27 cellular contexts compared by ENCODE assay signal in genomic region chr2:173943139-173943538, GRCh38. TPM values are rescaled to one million over a fixed set of nuclear protein-coding genes. Genes with fewer than 3 reads are reported as not detected.
DNase-seq lines count a peak whose midpoint lies in the region; ATAC-seq lines count a peak whose summit lies in the region.
"Had no signal": no experiment of that assay in that cellular context is flagged by ENCODE, and none has a peak within 500 bp of the region (broad histone marks: within the 10 kb centered on the region; RNA-seq: fewer than 3 reads in every experiment).

No MANE protein-coding gene starts in this region.

- no peaks in the 10 kb centered on the region for H3K9me3 Mint-ChIP-seq in activated CD4-positive, alpha-beta T cell treated with anti-CD3 and anti-CD28 coated beads, Interleukin-2, amount 10 ng/mL, durations not matched to agents 24 days and 14 days
- H3K9me3 Mint-ChIP-seq in activated naive CD8-positive, alpha-beta T cell treated with anti-CD3 and anti-CD28 coated beads for 36 hours, result peaks cover 2% of the 10 kb centered on the region
- H3K9me3 Mint-ChIP-seq: activated CD4-positive, alpha-beta memory T cell treated with anti-CD3 and anti-CD28 coated beads, Interleukin-2, amount 10 ng/mL, durations not matched to agents 7 days and 5 days; immature natural killer cell; WTC11 had no signal

- H3K14ac ChIP-seq in trophoblast cell (ENCODE audit: low read length), result no peak overlapping the region

- no peak overlapping the region for H3K27ac ChIP-seq in trophoblast cell (ENCODE audit: low read depth, low read length)
- H3K27ac ChIP-seq: ascending aorta, hepatocyte, neural progenitor cell, RWPE1 had no signal

- H2AFZ ChIP-seq in trophoblast cell (ENCODE audit: insufficient read depth, low read length, poor library complexity), result no peak overlapping the region
- H2AFZ ChIP-seq: hepatocyte, neural progenitor cell had no signal

- H4K91ac ChIP-seq in trophoblast cell (ENCODE audit: low read depth, low read length), result no peak overlapping the region

- H3K27me3 Mint-ChIP-seq in activated CD4-positive, alpha-beta T cell treated with anti-CD3 and anti-CD28 coated beads, Interleukin-2, amount 10 ng/mL, durations not matched to agents 24 days and 14 days, result no peaks in the 10 kb centered on the region
- H3K27me3 Mint-ChIP-seq in activated naive CD8-positive, alpha-beta T cell treated with anti-CD3 and anti-CD28 coated beads for 36 hours, result no peaks in the 10 kb centered on the region
- H3K27me3 Mint-ChIP-seq: activated CD4-positive, alpha-beta memory T cell treated with anti-CD3 and anti-CD28 coated beads, Interleukin-2, amount 10 ng/mL, durations not matched to agents 7 days and 5 days had no signal

- WGBS in trophoblast cell (ENCODE audit: extremely low coverage, insufficient coverage, insufficient read length), result no CpG with 5 or more reads among the region's 3 CpGs

- H3K79me2 ChIP-seq in trophoblast cell (ENCODE audit: control insufficient read depth, insufficient read depth, low read length, poor library complexity), result peaks cover 17% of the 10 kb centered on the region

- H3K4me2 ChIP-seq in trophoblast cell (ENCODE audit: low read length), result no peak overlapping the region
- H3K4me2 ChIP-seq: hepatocyte, neural progenitor cell had no signal

- peaks cover 0 to 4% of the 10 kb centered on the region in 2 experiments for H3K36me3 ChIP-seq in trophoblast cell (ENCODE audit: control insufficient read depth in 1 of 2, insufficient read depth in 2 of 2, low read length in 2 of 2)
- H3K36me3 ChIP-seq: ascending aorta, neural progenitor cell had no signal

- peaks cover 7 to 8% of the 10 kb centered on the region in 2 experiments for H3K4me1 ChIP-seq in trophoblast cell (ENCODE audit: control insufficient read depth in 1 of 2, insufficient read depth in 2 of 2, low read length in 2 of 2)
- H3K4me1 ChIP-seq: neural progenitor cell had no signal

- no peak overlapping the region for H2AK5ac ChIP-seq in trophoblast cell (ENCODE audit: low read length)

- intact Hi-C loops in activated CD4-positive, alpha-beta T cell treated with anti-CD3 and anti-CD28 coated beads, Interleukin-2, amount 10 ng/mL, durations not matched to agents 24 days and 14 days (cut with micrococcal nuclease), result loop anchor here (2.0 to 5.0 kb wide), 2 partner anchors 20 to 36 kb away; no protein-coding TSS in a partner anchor

- no peak overlapping the region for H4K12ac ChIP-seq in trophoblast cell (ENCODE audit: low read depth, low read length)

- no peak overlapping the region for H3K18ac ChIP-seq in trophoblast cell (ENCODE audit: low read length)

- no peak overlapping the region for H3K4me3 Mint-ChIP-seq in activated CD4-positive, alpha-beta T cell treated with anti-CD3 and anti-CD28 coated beads, Interleukin-2, amount 10 ng/mL, durations not matched to agents 24 days and 14 days
- H3K4me3 Mint-ChIP-seq in activated naive CD8-positive, alpha-beta T cell treated with anti-CD3 and anti-CD28 coated beads for 36 hours, result no peak overlapping the region
- H3K4me3 Mint-ChIP-seq: activated CD4-positive, alpha-beta memory T cell treated with anti-CD3 and anti-CD28 coated beads, Interleukin-2, amount 10 ng/mL, durations not matched to agents 7 days and 5 days; neural progenitor cell; WTC11 had no signal

- peak overlapping the region; percentile 38 for H3K27ac Mint-ChIP-seq in activated CD4-positive, alpha-beta T cell treated with anti-CD3 and anti-CD28 coated beads, Interleukin-2, amount 10 ng/mL, durations not matched to agents 24 days and 14 days
- peak overlapping the region; percentile 14 for H3K27ac Mint-ChIP-seq in activated naive CD8-positive, alpha-beta T cell treated with anti-CD3 and anti-CD28 coated beads for 36 hours
- H3K27ac Mint-ChIP-seq: neural progenitor cell, WTC11 had no signal

- no peak for DNase-seq in activated CD4-positive, alpha-beta T cell treated with anti-CD3 and anti-CD28 coated beads, Interleukin-2, amount 10 ng/mL, durations not matched to agents 24 days and 14 days
- DNase-seq in activated CD4-positive, alpha-beta T cell treated with anti-CD3 and anti-CD28 coated beads for 4 hours, result no peak
- DNase-seq in HCEC 1CT (peak; percentile 32), trophoblast cell (peak; percentile 54 to 89), NCI-H187 (lab: John Stamatoyannopoulos, UW) (no peak), DMS53 treated with DMSO at 0.1 percent for 48 hours (lab: John Stamatoyannopoulos, UW; ENCODE audit: unreplicated experiment) (no peak)
- no peak for DNase-seq in activated naive CD8-positive, alpha-beta T cell treated with anti-CD3 and anti-CD28 coated beads for 36 hours
- DNase-seq: activated CD4-positive, alpha-beta memory T cell treated with anti-CD3 and anti-CD28 coated beads, Interleukin-2, amount 10 ng/mL, durations not matched to agents 7 days and 5 days; activated naive CD4-positive, alpha-beta T cell treated with anti-CD3 and anti-CD28 coated beads, Interleukin-2, amount 50 U/mL, for 16 hours; C1 segment of cervical spinal cord; effector CD4-positive, alpha-beta T cell; foreskin melanocyte; H7; immature natural killer cell; MM.1S; NCI-H1436 treated with DMSO at 0.1 percent for 48 hours; NCI-H524; small intestine; stimulated activated CD4-positive, alpha-beta T cell treated with anti-CD3 and anti-CD28 coated beads, Interleukin-4, amount 100 ng/mL, for 1 hour; stimulated activated naive CD4-positive, alpha-beta T cell; T1000 had no signal

- no peaks in the 10 kb centered on the region for H3K27me3 ChIP-seq in trophoblast cell (ENCODE audit: insufficient read depth, low read length)
- H3K27me3 ChIP-seq: ascending aorta, hepatocyte, neural progenitor cell had no signal

- no peak overlapping the region for H2BK12ac ChIP-seq in trophoblast cell (ENCODE audit: low read length)

- H2BK5ac ChIP-seq in trophoblast cell (ENCODE audit: low read depth, low read length, poor library complexity), result no peak overlapping the region

- H3K79me1 ChIP-seq in trophoblast cell (ENCODE audit: low read length), result peaks cover 3% of the 10 kb centered on the region

- peaks cover 34% of the 10 kb centered on the region for H3K36me3 Mint-ChIP-seq in activated CD4-positive, alpha-beta T cell treated with anti-CD3 and anti-CD28 coated beads, Interleukin-2, amount 10 ng/mL, durations not matched to agents 24 days and 14 days (ENCODE audit: low read depth)
- H3K36me3 Mint-ChIP-seq in activated naive CD8-positive, alpha-beta T cell treated with anti-CD3 and anti-CD28 coated beads for 36 hours, result peaks cover 70% of the 10 kb centered on the region

- no peak overlapping the region for H4K8ac ChIP-seq in trophoblast cell (ENCODE audit: low read depth, low read length)

- peaks cover 57% of the 10 kb centered on the region for H3K4me1 Mint-ChIP-seq in activated CD4-positive, alpha-beta T cell treated with anti-CD3 and anti-CD28 coated beads, Interleukin-2, amount 10 ng/mL, durations not matched to agents 24 days and 14 days
- H3K4me1 Mint-ChIP-seq in activated naive CD8-positive, alpha-beta T cell treated with anti-CD3 and anti-CD28 coated beads for 36 hours, result peaks cover 78% of the 10 kb centered on the region

- no peak for ATAC-seq in GM21447 (IDR thresholded peaks at IDR 0.05; ENCODE audit: unreplicated experiment)
- ATAC-seq: WTC11 had no signal

- no peaks in the 10 kb centered on the region for H3K9me3 ChIP-seq in trophoblast cell (ENCODE audit: insufficient read depth, low read depth, low read length)
- H3K9me3 ChIP-seq: ascending aorta had no signal

- no peak overlapping the region for H2BK120ac ChIP-seq in trophoblast cell (ENCODE audit: insufficient read depth, low read length, poor library complexity)

- no peak overlapping the region for H3K4me3 ChIP-seq in trophoblast cell (ENCODE audit: low read depth, low read length)
- H3K4me3 ChIP-seq: ascending aorta, hepatocyte, neural progenitor cell had no signal

- peak overlapping the region; percentile 64 for H3K4ac ChIP-seq in trophoblast cell (ENCODE audit: low read depth, low read length)

- no peak overlapping the region for H3K9ac ChIP-seq in trophoblast cell (ENCODE audit: low read length)
- H3K9ac ChIP-seq: neural progenitor cell had no signal

- H3K23ac ChIP-seq in trophoblast cell (ENCODE audit: low read length), result no peak overlapping the region

RNA-seq across cellular contexts. Expression of gene SP3, which starts 22.0 kb away (rescaled TPM):
- 99.9 and 104 TPM in 2 replicates for total RNA-seq in activated CD4-positive, alpha-beta T cell treated with anti-CD3 and anti-CD28 coated beads, Interleukin-2, amount 10 ng/mL, durations not matched to agents 24 days and 14 days
- total RNA-seq in activated naive CD8-positive, alpha-beta T cell treated with anti-CD3 and anti-CD28 coated beads for 36 hours, result 10 to 100 TPM; 84.7 to 86.8 TPM
- polyA plus RNA-seq in trophoblast cell (2013), result 65.0 and 66.3 TPM in 2 replicates

Comparison
In these comparisons a context has a peak if more than half of its experiments do, and no peak if none do; other contexts are left out.
1. DNase-seq: peak in HCEC 1CT (single experiment) and trophoblast cell (2 of 2); none in activated CD4-positive, alpha-beta T cell treated with anti-CD3 and anti-CD28 coated beads, Interleukin-2, amount 10 ng/mL, durations not matched to agents 24 days and 14 days (single experiment), activated CD4-positive, alpha-beta T cell treated with anti-CD3 and anti-CD28 coated beads for 4 hours (0 of 2), activated naive CD8-positive, alpha-beta T cell treated with anti-CD3 and anti-CD28 coated beads for 36 hours (single experiment), NCI-H187 (0 of 2) and DMS53 treated with DMSO at 0.1 percent for 48 hours (single experiment).